Comparison of ENCODE assay signal across 1 cellular context in genomic region chr17:9259419-9259818, GRCh38.
TF ChIP-seq lines count a peak whose summit lies in the region.

No MANE protein-coding gene starts in this region.

TF ChIP-seq in GM23338, 12 proteins besides CTCF, POLR2A, EP300 and RAD21:
- TF ChIP-seq REST (IDR thresholded peaks at IDR 0.05; ENCODE audit: unreplicated experiment) (no peak), ZNF114 (CRISPR knock-in tag; IDR thresholded peaks at IDR 0.05) (no peak), ETS1 (IDR thresholded peaks at IDR 0.05) (no peak), ZNF331 (CRISPR knock-in tag; IDR thresholded peaks at IDR 0.05; ENCODE audit: low read depth) (no peak), EZH2phosphoT487 (IDR thresholded peaks at IDR 0.05; ENCODE audit: unreplicated experiment) (no peak), JUNB (IDR thresholded peaks at IDR 0.05; ENCODE audit: unreplicated experiment) (no peak), STAT1 (IDR thresholded peaks at IDR 0.05; ENCODE audit: unreplicated experiment) (no peak), EZH2 (IDR thresholded peaks at IDR 0.05; ENCODE audit: low read depth, unreplicated experiment) (no peak), CREB1 (CRISPR knock-in tag; IDR thresholded peaks at IDR 0.05; ENCODE audit: low read depth) (no peak), NANOG (IDR thresholded peaks at IDR 0.05; ENCODE audit: borderline replicate concordance) (no peak), POLR2AphosphoS5 (IDR thresholded peaks at IDR 0.05; ENCODE audit: low read depth) (no peak)
- TF ChIP-seq, protein P1, sequence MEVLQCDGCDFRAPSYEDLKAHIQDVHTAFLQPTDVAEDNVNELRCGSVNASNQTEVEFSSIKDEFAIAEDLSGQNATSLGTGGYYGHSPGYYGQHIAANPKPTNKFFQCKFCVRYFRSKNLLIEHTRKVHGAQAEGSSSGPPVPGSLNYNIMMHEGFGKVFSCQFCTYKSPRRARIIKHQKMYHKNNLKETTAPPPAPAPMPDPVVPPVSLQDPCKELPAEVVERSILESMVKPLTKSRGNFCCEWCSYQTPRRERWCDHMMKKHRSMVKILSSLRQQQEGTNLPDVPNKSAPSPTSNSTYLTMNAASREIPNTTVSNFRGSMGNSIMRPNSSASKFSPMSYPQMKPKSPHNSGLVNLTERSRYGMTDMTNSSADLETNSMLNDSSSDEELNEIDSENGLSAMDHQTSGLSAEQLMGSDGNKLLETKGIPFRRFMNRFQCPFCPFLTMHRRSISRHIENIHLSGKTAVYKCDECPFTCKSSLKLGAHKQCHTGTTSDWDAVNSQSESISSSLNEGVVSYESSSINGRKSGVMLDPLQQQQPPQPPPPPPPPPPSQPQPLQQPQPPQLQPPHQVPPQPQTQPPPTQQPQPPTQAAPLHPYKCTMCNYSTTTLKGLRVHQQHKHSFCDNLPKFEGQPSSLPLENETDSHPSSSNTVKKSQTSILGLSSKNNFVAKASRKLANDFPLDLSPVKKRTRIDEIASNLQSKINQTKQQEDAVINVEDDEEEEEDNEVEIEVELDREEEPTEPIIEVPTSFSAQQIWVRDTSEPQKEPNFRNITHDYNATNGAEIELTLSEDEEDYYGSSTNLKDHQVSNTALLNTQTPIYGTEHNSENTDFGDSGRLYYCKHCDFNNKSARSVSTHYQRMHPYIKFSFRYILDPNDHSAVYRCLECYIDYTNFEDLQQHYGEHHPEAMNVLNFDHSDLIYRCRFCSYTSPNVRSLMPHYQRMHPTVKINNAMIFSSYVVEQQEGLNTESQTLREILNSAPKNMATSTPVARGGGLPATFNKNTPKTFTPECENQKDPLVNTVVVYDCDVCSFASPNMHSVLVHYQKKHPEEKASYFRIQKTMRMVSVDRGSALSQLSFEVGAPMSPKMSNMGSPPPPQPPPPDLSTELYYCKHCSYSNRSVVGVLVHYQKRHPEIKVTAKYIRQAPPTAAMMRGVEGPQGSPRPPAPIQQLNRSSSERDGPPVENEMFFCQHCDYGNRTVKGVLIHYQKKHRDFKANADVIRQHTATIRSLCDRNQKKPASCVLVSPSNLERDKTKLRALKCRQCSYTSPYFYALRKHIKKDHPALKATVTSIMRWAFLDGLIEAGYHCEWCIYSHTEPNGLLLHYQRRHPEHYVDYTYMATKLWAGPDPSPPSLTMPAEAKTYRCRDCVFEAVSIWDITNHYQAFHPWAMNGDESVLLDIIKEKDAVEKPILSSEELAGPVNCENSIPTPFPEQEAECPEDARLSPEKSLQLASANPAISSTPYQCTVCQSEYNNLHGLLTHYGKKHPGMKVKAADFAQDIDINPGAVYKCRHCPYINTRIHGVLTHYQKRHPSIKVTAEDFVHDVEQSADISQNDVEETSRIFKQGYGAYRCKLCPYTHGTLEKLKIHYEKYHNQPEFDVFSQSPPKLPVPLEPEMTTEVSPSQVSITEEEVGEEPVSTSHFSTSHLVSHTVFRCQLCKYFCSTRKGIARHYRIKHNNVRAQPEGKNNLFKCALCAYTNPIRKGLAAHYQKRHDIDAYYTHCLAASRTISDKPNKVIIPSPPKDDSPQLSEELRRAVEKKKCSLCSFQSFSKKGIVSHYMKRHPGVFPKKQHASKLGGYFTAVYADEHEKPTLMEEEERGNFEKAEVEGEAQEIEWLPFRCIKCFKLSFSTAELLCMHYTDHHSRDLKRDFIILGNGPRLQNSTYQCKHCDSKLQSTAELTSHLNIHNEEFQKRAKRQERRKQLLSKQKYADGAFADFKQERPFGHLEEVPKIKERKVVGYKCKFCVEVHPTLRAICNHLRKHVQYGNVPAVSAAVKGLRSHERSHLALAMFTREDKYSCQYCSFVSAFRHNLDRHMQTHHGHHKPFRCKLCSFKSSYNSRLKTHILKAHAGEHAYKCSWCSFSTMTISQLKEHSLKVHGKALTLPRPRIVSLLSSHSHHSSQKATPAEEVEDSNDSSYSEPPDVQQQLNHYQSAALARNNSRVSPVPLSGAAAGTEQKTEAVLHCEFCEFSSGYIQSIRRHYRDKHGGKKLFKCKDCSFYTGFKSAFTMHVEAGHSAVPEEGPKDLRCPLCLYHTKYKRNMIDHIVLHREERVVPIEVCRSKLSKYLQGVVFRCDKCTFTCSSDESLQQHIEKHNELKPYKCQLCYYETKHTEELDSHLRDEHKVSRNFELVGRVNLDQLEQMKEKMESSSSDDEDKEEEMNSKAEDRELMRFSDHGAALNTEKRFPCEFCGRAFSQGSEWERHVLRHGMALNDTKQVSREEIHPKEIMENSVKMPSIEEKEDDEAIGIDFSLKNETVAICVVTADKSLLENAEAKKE (CRISPR knock-in tag; IDR thresholded peaks at IDR 0.05): no peak
